Comparison of ENCODE assay signal across 19 cellular contexts in the genomic region with DNA sequence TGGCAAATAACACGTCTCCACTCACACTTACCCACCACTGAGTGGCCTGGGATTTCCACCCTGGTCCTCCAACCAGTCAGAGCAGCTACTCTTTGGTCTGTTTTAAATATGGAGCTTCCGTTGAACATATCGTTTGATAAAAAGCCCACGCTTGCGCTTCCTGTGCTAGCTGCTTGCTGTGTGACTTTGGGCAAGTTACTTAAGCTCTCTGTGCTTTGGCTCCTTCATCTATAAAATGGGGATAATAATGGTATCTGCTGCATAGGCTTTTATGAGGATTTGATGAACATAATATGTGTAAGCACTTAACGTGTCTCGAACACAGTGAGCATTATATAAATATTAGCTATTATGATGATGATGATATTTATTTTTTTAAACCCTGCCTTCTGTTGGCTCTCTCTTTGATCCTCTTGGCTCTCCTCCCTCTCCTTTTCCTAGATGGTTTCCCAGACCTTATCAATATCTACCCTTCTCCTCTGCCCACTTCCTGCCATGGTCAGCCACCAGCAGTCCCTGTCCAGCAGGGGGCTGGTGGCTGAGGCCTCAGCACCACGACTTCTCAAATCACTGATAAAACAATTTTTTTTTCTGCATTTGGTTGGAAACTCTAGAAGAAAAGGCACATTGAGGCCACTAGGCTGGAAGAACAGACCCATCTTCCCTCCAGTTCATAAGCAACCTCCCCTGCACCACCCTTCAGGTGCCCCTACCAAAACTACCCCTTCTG.
DNase-seq lines count a peak whose midpoint lies in the region; ATAC-seq and TF ChIP-seq lines count a peak whose summit lies in the region.
"Had no signal": no experiment of that assay in that cellular context is flagged by ENCODE, and none has a peak within 500 bp of the region (broad histone marks: within the 10 kb centered on the region; RNA-seq: fewer than 3 reads in every experiment).

No MANE protein-coding gene starts in this region.

- TF ChIP-seq CTCF in 22Rv1 (IDR thresholded peaks at IDR 0.05): peak; percentile 50
- TF ChIP-seq CTCF in GM23338 (conservative IDR thresholded peaks at IDR 0.05; ENCODE audit: low read depth in 2 of 2): peak; percentile 18 to 38
- TF ChIP-seq CTCF in astrocyte of the cerebellum (IDR thresholded peaks at IDR 0.05; ENCODE audit: low read depth, low read length, missing control alignments): peak; percentile 40
- peak; percentile 23 for TF ChIP-seq CTCF in kidney epithelial cell (IDR thresholded peaks at IDR 0.05; ENCODE audit: insufficient read depth, low read length, poor library complexity, severe bottlenecking)

- no peaks in the 10 kb centered on the region for H3F3A ChIP-seq in GM23338 (replicated peaks; ENCODE audit: low read depth)

- no peaks in the 10 kb centered on the region for H3K9me3 Mint-ChIP-seq in GM23338
- no peaks in the 10 kb centered on the region for H3K9me3 Mint-ChIP-seq in stimulated activated naive B cell treated with anti-CD40 and anti-IgM and Interleukin-4, amounts not matched to agents 10 μg/mL and 1 μg/mL and 100 μg/mL, for 72 hours
- H3K9me3 Mint-ChIP-seq: activated B cell treated with CpG ODN at 0.5 μM for 24 hours; activated naive CD4-positive, alpha-beta T cell treated with anti-CD3 and anti-CD28 coated beads, Interleukin-2, amount 50 U/mL, for 72 hours had no signal

- no peak overlapping the region for H3K27ac Mint-ChIP-seq in GM23338
- H3K27ac Mint-ChIP-seq in stimulated activated naive B cell treated with anti-CD40 and anti-IgM and Interleukin-4, amounts not matched to agents 10 μg/mL and 1 μg/mL and 100 μg/mL, for 72 hours: no peak overlapping the region
- H3K27ac Mint-ChIP-seq: activated B cell treated with CpG ODN at 0.5 μM for 24 hours had no signal

- ATAC-seq in GM23338 (no peak), HG03432 (IDR thresholded peaks at IDR 0.05; ENCODE audit: unreplicated experiment) (no peak)
- no peak for ATAC-seq in stimulated activated naive B cell treated with anti-CD40 and anti-IgM and Interleukin-4, amounts not matched to agents 10 μg/mL and 1 μg/mL and 100 μg/mL, for 72 hours (replicated peaks)
- ATAC-seq: activated naive CD4-positive, alpha-beta T cell treated with anti-CD3 and anti-CD28 coated beads, Interleukin-2, amount 50 U/mL, for 72 hours; GM12878 had no signal

- no peaks in the 10 kb centered on the region for H4K20me1 ChIP-seq in GM23338 (replicated peaks; ENCODE audit: insufficient read depth)

- H3K4me3 ChIP-seq in GM23338 (no peak overlapping the region), astrocyte of the cerebellum (ENCODE audit: low read depth, low read length) (no peak overlapping the region), kidney epithelial cell (ENCODE audit: low read depth, low read length) (no peak overlapping the region)
- H3K4me3 ChIP-seq: GM12878, SJCRH30, uterus had no signal

- H3K79me2 ChIP-seq in GM23338 (replicated peaks; ENCODE audit: insufficient read depth): no peaks in the 10 kb centered on the region

- H3K27me3 Mint-ChIP-seq in GM23338 (ENCODE audit: insufficient read depth, low read depth, poor library complexity): peaks cover 10% of the 10 kb centered on the region
- H3K27me3 Mint-ChIP-seq in stimulated activated naive B cell treated with anti-CD40 and anti-IgM and Interleukin-4, amounts not matched to agents 10 μg/mL and 1 μg/mL and 100 μg/mL, for 72 hours: peaks cover 21 to 23% of the 10 kb centered on the region in 2 donors

- H3K27me3 ChIP-seq in GM23338 (ENCODE audit: insufficient read depth) (no peaks in the 10 kb centered on the region), kidney epithelial cell (ENCODE audit: control insufficient read depth, insufficient read depth, low read length) (peaks cover 6% of the 10 kb centered on the region)
- H3K27me3 ChIP-seq: SJCRH30, uterus had no signal

- H2AFZ ChIP-seq in GM23338: no peak overlapping the region

- H3K4me3 Mint-ChIP-seq in GM23338: no peak overlapping the region
- no peak overlapping the region for H3K4me3 Mint-ChIP-seq in stimulated activated naive B cell treated with anti-CD40 and anti-IgM and Interleukin-4, amounts not matched to agents 10 μg/mL and 1 μg/mL and 100 μg/mL, for 72 hours
- H3K4me3 Mint-ChIP-seq: activated B cell treated with CpG ODN at 0.5 μM for 24 hours had no signal

- H3K27ac ChIP-seq in 22Rv1 (peak overlapping the region; percentile 83), GM23338 (ENCODE audit: low read depth) (no peak overlapping the region)
- H3K27ac ChIP-seq: SJCRH30, uterus had no signal

- peaks cover 50% of the 10 kb centered on the region for H3K4me1 Mint-ChIP-seq in GM23338
- H3K4me1 Mint-ChIP-seq in stimulated activated naive B cell treated with anti-CD40 and anti-IgM and Interleukin-4, amounts not matched to agents 10 μg/mL and 1 μg/mL and 100 μg/mL, for 72 hours: no peaks in the 10 kb centered on the region
- H3K4me1 Mint-ChIP-seq: activated B cell treated with CpG ODN at 0.5 μM for 24 hours had no signal

- DNase-seq in GM23338 (ENCODE audit: low spot score): no peak
- no peak for DNase-seq in astrocyte of the cerebellum (ENCODE audit: low read depth)
- no peak for DNase-seq in kidney epithelial cell (ENCODE audit: low read depth)
- DNase-seq in stimulated activated naive B cell treated with anti-CD40 and anti-IgM and Interleukin-4, amounts not matched to agents 10 μg/mL and 1 μg/mL and 100 μg/mL, for 72 hours: no peak
- DNase-seq in NCI-H345 treated with DMSO at 0.1 percent for 48 hours (lab: John Stamatoyannopoulos, UW; ENCODE audit: unreplicated experiment): no peak
- no peak for DNase-seq in T-helper 1 cell
- DNase-seq: activated B cell treated with CpG ODN at 0.5 μM for 24 hours; activated CD8-positive, alpha-beta memory T cell treated with anti-CD3 and anti-CD28 coated beads, Interleukin-2, amount 50 U/mL, for 4 hours; AML-193; DND-41; erythroblast; NCI-H2029; SJCRH30; stimulated activated CD4-positive, alpha-beta T cell treated with anti-CD3 and anti-CD28 coated beads, Interleukin-4, amount 100 ng/mL, for 1 hour; uterus had no signal

- no peaks in the 10 kb centered on the region for H3K36me3 ChIP-seq in GM23338 (ENCODE audit: insufficient read depth)
- no peaks in the 10 kb centered on the region for H3K36me3 ChIP-seq in kidney epithelial cell (ENCODE audit: control insufficient read depth, insufficient read depth, low read length)
- H3K36me3 ChIP-seq: SJCRH30, uterus had no signal

- no peaks in the 10 kb centered on the region for H3K36me3 Mint-ChIP-seq in GM23338 (ENCODE audit: low read depth)
- no peaks in the 10 kb centered on the region for H3K36me3 Mint-ChIP-seq in stimulated activated naive B cell treated with anti-CD40 and anti-IgM and Interleukin-4, amounts not matched to agents 10 μg/mL and 1 μg/mL and 100 μg/mL, for 72 hours
- H3K36me3 Mint-ChIP-seq: activated naive CD4-positive, alpha-beta T cell treated with anti-CD3 and anti-CD28 coated beads, Interleukin-2, amount 50 U/mL, for 72 hours had no signal

- in situ Hi-C loops in astrocyte of the cerebellum (cut with HindIII; ENCODE audit: low sequenced_read_pairs): no loop called here

- peaks cover 19% of the 10 kb centered on the region for H3K4me1 ChIP-seq in GM23338 (ENCODE audit: insufficient read depth)
- H3K4me1 ChIP-seq: SJCRH30, uterus had no signal

- no peak overlapping the region for H3K4me2 ChIP-seq in GM23338

- no peaks in the 10 kb centered on the region for H3K9me2 ChIP-seq in GM23338 (ENCODE audit: insufficient read depth)

TF ChIP-seq in GM23338, 12 proteins besides CTCF, POLR2A, EP300 and RAD21:
- TF ChIP-seq EZH2phosphoT487 (IDR thresholded peaks at IDR 0.05; ENCODE audit: unreplicated experiment): no peak
- TF ChIP-seq, protein P1, sequence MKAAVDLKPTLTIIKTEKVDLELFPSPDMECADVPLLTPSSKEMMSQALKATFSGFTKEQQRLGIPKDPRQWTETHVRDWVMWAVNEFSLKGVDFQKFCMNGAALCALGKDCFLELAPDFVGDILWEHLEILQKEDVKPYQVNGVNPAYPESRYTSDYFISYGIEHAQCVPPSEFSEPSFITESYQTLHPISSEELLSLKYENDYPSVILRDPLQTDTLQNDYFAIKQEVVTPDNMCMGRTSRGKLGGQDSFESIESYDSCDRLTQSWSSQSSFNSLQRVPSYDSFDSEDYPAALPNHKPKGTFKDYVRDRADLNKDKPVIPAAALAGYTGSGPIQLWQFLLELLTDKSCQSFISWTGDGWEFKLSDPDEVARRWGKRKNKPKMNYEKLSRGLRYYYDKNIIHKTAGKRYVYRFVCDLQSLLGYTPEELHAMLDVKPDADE (IDR thresholded peaks at IDR 0.05): no peak
- TF ChIP-seq, protein P2, sequence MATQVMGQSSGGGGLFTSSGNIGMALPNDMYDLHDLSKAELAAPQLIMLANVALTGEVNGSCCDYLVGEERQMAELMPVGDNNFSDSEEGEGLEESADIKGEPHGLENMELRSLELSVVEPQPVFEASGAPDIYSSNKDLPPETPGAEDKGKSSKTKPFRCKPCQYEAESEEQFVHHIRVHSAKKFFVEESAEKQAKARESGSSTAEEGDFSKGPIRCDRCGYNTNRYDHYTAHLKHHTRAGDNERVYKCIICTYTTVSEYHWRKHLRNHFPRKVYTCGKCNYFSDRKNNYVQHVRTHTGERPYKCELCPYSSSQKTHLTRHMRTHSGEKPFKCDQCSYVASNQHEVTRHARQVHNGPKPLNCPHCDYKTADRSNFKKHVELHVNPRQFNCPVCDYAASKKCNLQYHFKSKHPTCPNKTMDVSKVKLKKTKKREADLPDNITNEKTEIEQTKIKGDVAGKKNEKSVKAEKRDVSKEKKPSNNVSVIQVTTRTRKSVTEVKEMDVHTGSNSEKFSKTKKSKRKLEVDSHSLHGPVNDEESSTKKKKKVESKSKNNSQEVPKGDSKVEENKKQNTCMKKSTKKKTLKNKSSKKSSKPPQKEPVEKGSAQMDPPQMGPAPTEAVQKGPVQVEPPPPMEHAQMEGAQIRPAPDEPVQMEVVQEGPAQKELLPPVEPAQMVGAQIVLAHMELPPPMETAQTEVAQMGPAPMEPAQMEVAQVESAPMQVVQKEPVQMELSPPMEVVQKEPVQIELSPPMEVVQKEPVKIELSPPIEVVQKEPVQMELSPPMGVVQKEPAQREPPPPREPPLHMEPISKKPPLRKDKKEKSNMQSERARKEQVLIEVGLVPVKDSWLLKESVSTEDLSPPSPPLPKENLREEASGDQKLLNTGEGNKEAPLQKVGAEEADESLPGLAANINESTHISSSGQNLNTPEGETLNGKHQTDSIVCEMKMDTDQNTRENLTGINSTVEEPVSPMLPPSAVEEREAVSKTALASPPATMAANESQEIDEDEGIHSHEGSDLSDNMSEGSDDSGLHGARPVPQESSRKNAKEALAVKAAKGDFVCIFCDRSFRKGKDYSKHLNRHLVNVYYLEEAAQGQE (IDR thresholded peaks at IDR 0.05; ENCODE audit: unreplicated experiment): no peak
